Comparison of ENCODE assay signal across 15 cellular contexts in the genomic region with DNA sequence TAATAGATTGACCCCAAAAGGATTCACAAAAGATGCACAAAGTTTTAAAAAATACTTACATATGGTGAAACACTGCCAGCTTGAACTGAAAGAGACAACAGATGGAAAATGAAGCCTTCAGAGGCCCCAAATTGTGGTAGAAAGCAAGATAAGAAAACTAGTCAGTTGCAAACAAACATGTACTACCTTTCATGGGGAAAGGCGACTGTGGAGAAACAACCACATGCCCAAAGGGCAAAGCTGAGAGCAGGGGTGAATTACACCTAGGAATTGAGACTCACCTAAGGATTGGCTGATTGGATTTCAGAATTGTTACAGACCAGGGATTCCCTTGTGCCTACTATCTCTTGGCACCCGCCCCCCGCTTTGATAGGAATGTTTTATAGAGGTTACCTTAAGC. TPM values are rescaled to one million over a fixed set of nuclear protein-coding genes. Genes with fewer than 3 reads are reported as not detected.
DNase-seq lines count a peak whose midpoint lies in the region; ATAC-seq and TF ChIP-seq lines count a peak whose summit lies in the region.
"Had no signal": no experiment of that assay in that cellular context is flagged by ENCODE, and none has a peak within 500 bp of the region (broad histone marks: within the 10 kb centered on the region; RNA-seq: fewer than 3 reads in every experiment).

No MANE protein-coding gene starts in this region.

- H3K9me2 ChIP-seq in Loucy (replicated peaks; ENCODE audit: low read depth, low read length), result no peaks in the 10 kb centered on the region

- ATAC-seq in activated naive CD8-positive, alpha-beta T cell treated with anti-CD3 and anti-CD28 coated beads, Interleukin-2, amount 50 U/mL, for 24 hours, result no peak
- ATAC-seq in heart right ventricle (no peak), GM19328 (IDR thresholded peaks at IDR 0.05; ENCODE audit: unreplicated experiment) (no peak)
- ATAC-seq: K562, left ventricle myocardium superior, sciatic nerve, SK-N-SH treated with all-trans-retinoic acid at 6 μM for 48 hours had no signal

- no peak overlapping the region for H3K9ac ChIP-seq in Loucy (ENCODE audit: low read depth, low read length, poor library complexity, severe bottlenecking)

- no peak overlapping the region for H2AFZ ChIP-seq in Loucy (ENCODE audit: low read length)

- peaks cover 96% of the 10 kb centered on the region for H3K4me1 Mint-ChIP-seq in activated naive CD8-positive, alpha-beta T cell treated with anti-CD3 and anti-CD28 coated beads, Interleukin-2, amount 50 U/mL, for 24 hours
- peaks cover 55% of the 10 kb centered on the region for H3K4me1 Mint-ChIP-seq in progenitor cell of endocrine pancreas (ENCODE audit: low read depth)

- H3K27me3 ChIP-seq in Loucy (ENCODE audit: insufficient read depth, low read length, poor library complexity, severe bottlenecking), result no peaks in the 10 kb centered on the region
- no peaks in the 10 kb centered on the region for H3K27me3 ChIP-seq in heart right ventricle

- no peaks in the 10 kb centered on the region for H3K27me3 Mint-ChIP-seq in activated naive CD8-positive, alpha-beta T cell treated with anti-CD3 and anti-CD28 coated beads, Interleukin-2, amount 50 U/mL, for 24 hours
- H3K27me3 Mint-ChIP-seq in progenitor cell of endocrine pancreas, result no peaks in the 10 kb centered on the region

- DNase-seq in activated CD4-positive, alpha-beta T cell treated with anti-CD3 and anti-CD28 coated beads for 48 hours, result peak; percentile 31
- DNase-seq in activated CD4-positive, alpha-beta T cell treated with anti-CD3 and anti-CD28 coated beads for 4 hours, result no peak
- no peak for DNase-seq in activated naive CD8-positive, alpha-beta T cell treated with anti-CD3 and anti-CD28 coated beads, Interleukin-2, amount 50 U/mL, for 24 hours
- no peak for DNase-seq in progenitor cell of endocrine pancreas (ENCODE audit: low spot score, unreplicated experiment)
- DNase-seq in AML-193 (lab: John Stamatoyannopoulos, UW), result no peak
- DNase-seq in heart right ventricle, result no peak
- DNase-seq: H9, left ventricle myocardium superior, NCI-H446 had no signal

- peaks cover 38% of the 10 kb centered on the region for H3K4me1 ChIP-seq in Loucy (ENCODE audit: insufficient read depth, low read length, poor library complexity, severe bottlenecking)
- peaks cover 19 to 100% (median 98%) of the 10 kb centered on the region in 9 donors for H3K4me1 ChIP-seq in heart right ventricle

- TF ChIP-seq CTCF in Loucy (conservative IDR thresholded peaks at IDR 0.05; ENCODE audit: low read length), result no peak
- TF ChIP-seq CTCF in progenitor cell of endocrine pancreas (IDR thresholded peaks at IDR 0.05; ENCODE audit: unreplicated experiment), result no peak
- TF ChIP-seq CTCF in heart right ventricle (IDR thresholded peaks at IDR 0.05), result no peak

- WGBS in heart right ventricle, 2 donors, result 83 to 88% methylated on average over 3 of the region's 3 CpGs

- H4K20me1 ChIP-seq in Loucy (ENCODE audit: insufficient read depth, low read length, poor library complexity, severe bottlenecking), result peaks cover 95% of the 10 kb centered on the region

- H3K79me2 ChIP-seq in Loucy (ENCODE audit: insufficient read depth, low read length), result peaks cover 100% of the 10 kb centered on the region

- peak overlapping the region; percentile 14 for H3K4me2 ChIP-seq in Loucy (ENCODE audit: low read depth, low read length, poor library complexity, severe bottlenecking)

- intact Hi-C loops in heart right ventricle (cut with DNase I), result no loop called here

- peak overlapping the region; percentile 81 for H3K4me3 Mint-ChIP-seq in activated naive CD8-positive, alpha-beta T cell treated with anti-CD3 and anti-CD28 coated beads, Interleukin-2, amount 50 U/mL, for 24 hours
- H3K4me3 Mint-ChIP-seq in progenitor cell of endocrine pancreas (ENCODE audit: low read depth), result no peak overlapping the region
- H3K4me3 Mint-ChIP-seq: H9, neural crest cell had no signal

- H3F3A ChIP-seq in Loucy (ENCODE audit: low read depth), result no peaks in the 10 kb centered on the region

- H3K4me3 ChIP-seq in Loucy (ENCODE audit: low read length, poor library complexity, severe bottlenecking), result no peak overlapping the region
- H3K4me3 ChIP-seq in heart right ventricle, result no peak overlapping the region
- H3K4me3 ChIP-seq: K562 had no signal

- peak overlapping the region in 1 of 10 donors; percentile 7 for H3K27ac ChIP-seq in heart right ventricle

- no peaks in the 10 kb centered on the region for H3K9me3 Mint-ChIP-seq in activated naive CD8-positive, alpha-beta T cell treated with anti-CD3 and anti-CD28 coated beads, Interleukin-2, amount 50 U/mL, for 24 hours
- no peaks in the 10 kb centered on the region for H3K9me3 Mint-ChIP-seq in progenitor cell of endocrine pancreas (ENCODE audit: low read depth)
- H3K9me3 Mint-ChIP-seq: H9, neural crest cell had no signal

- peak overlapping the region; percentile 96 for H3K27ac Mint-ChIP-seq in activated naive CD8-positive, alpha-beta T cell treated with anti-CD3 and anti-CD28 coated beads, Interleukin-2, amount 50 U/mL, for 24 hours
- peak overlapping the region; percentile 26 for H3K27ac Mint-ChIP-seq in progenitor cell of endocrine pancreas

- no peaks in the 10 kb centered on the region for H3K9me3 ChIP-seq in Loucy (ENCODE audit: insufficient read depth, low read depth, low read length)
- H3K9me3 ChIP-seq in heart right ventricle, result no peaks in the 10 kb centered on the region

- H3K36me3 ChIP-seq in Loucy (ENCODE audit: insufficient read depth, low read length) (peaks cover 4% of the 10 kb centered on the region; the same call in 1 of the 2 replicates), heart right ventricle (no peaks in the 10 kb centered on the region)

- peaks cover 35% of the 10 kb centered on the region for H3K36me3 Mint-ChIP-seq in activated naive CD8-positive, alpha-beta T cell treated with anti-CD3 and anti-CD28 coated beads, Interleukin-2, amount 50 U/mL, for 24 hours (ENCODE audit: low read depth)
- H3K36me3 Mint-ChIP-seq in progenitor cell of endocrine pancreas (ENCODE audit: insufficient read depth), result peaks cover 11% of the 10 kb centered on the region

RNA-seq across cellular contexts. Expression of a gene that starts 13.1 kb away (rescaled TPM):
- total RNA-seq in progenitor cell of endocrine pancreas, result 59.5 and 61.6 TPM in 2 replicates
- total RNA-seq in heart right ventricle, result 10 to 100 TPM; 16.3 to 25.4 (median 19.5) TPM
- polyA plus RNA-seq in heart right ventricle, result 10 to 100 TPM in 1 of 2 donors, 1 to 10 TPM in 1; 8.4 to 18.8 TPM
